Comparison of ENCODE assay signal across 9 cellular contexts in genomic region chr3:135885885-135886284, GRCh38.
"Had no signal": no experiment of that assay in that cellular context is flagged by ENCODE, and none has a peak within 500 bp of the region (broad histone marks: within the 10 kb centered on the region; RNA-seq: fewer than 3 reads in every experiment).

No MANE protein-coding gene starts in this region.

- H3K4me3 ChIP-seq: GM23248, HAP-1 had no signal

- H3K9me3 ChIP-seq: HAP-1 had no signal

- DNase-seq: GM23248, GOT3, H7, HFFc6, KBM-7 had no signal

- H3K4me1 ChIP-seq: HAP-1 had no signal

- H3K36me3 ChIP-seq: HAP-1 had no signal

- H3K27ac ChIP-seq: GM23248, HL-60 had no signal

- ATAC-seq: HCT116, HepG2 had no signal
